In the genomic region with DNA sequence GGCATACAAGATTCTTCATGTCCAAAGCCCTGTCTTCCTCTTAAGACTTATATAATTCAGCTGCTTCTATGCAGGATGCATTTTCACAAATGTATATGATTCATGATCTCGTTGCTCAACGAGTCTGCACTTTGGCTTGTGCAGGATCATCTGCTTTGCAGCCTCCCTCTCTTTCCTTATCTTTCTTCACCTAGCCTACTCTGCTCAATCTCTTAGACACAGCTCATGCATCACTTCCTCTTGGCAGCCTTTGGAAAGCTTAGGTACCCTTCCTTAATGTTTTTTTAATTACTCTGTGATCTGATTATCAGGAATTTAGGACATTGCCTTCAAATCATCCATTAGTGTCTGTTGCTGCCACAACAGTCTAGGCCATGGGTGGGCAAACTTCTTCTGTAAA, we compare ENCODE assay signal across 30 cellular contexts.
"Had no signal": no experiment of that assay in that cellular context is flagged by ENCODE, and none has a peak within 500 bp of the region (broad histone marks: within the 10 kb centered on the region; RNA-seq: fewer than 3 reads in every experiment).

No MANE protein-coding gene starts in this region.

- H3K4me3 ChIP-seq: ascending aorta, cardiac muscle cell, coronary artery, SJSA1 had no signal

- H3K4me1 ChIP-seq: ascending aorta, SJSA1 had no signal

- H3K27me3 ChIP-seq: ascending aorta, cardiac muscle cell, SJSA1 had no signal

- H3K9me3 ChIP-seq: ascending aorta had no signal

- H3K27ac ChIP-seq: ascending aorta, cardiac muscle cell, coronary artery, SJSA1, WERI-Rb-1 had no signal

- H3K36me3 ChIP-seq: ascending aorta, cardiac muscle cell, SJSA1, WERI-Rb-1 had no signal

- ATAC-seq: activated CD8-positive, alpha-beta T cell treated with anti-CD3 and anti-CD28 coated beads for 36 hours; activated T-cell treated with anti-CD3 and anti-CD28 coated beads, Interleukin-2, amount 50 U/mL, for 72 hours; activated T-helper 17 cell treated with anti-CD3 and anti-CD28 coated beads, Interleukin-2, amount 50 U/mL, for 72 hours; Panc1 had no signal

- DNase-seq: activated CD4-positive, alpha-beta T cell treated with anti-CD3 and anti-CD28 coated beads for 1 hour; activated CD4-positive, alpha-beta T cell treated with anti-CD3 and anti-CD28 coated beads for 48 hours; activated CD4-positive, CD25-positive, alpha-beta regulatory T cell; activated CD8-positive, alpha-beta T cell treated with anti-CD3 and anti-CD28 coated beads for 36 hours; activated effector memory CD4-positive, alpha-beta T cell treated with anti-CD3 and anti-CD28 coated beads, Interleukin-2, amount 50 U/mL, for 16 hours; activated naive CD4-positive, alpha-beta T cell; activated naive CD4-positive, alpha-beta T cell treated with anti-CD3 and anti-CD28 coated beads, Interleukin-2, amount 50 U/mL, for 16 hours; activated naive CD8-positive, alpha-beta T cell treated with anti-CD3 and anti-CD28 coated beads for 36 hours; activated T-cell treated with anti-CD3 and anti-CD28 coated beads, Interleukin-2, amount 50 U/mL, for 1 hour; activated T-cell treated with anti-CD3 and anti-CD28 coated beads, Interleukin-2, amount 50 U/mL, for 72 hours; amniotic stem cell; Karpas-422; KBM-7; NCI-H1048; NCI-H1105 treated with DMSO at 0.1 percent for 48 hours; NCI-H1436; NCI-H1694; NCI-H1930; NCI-H2081 treated with DMSO at 0.1 percent for 48 hours; NCI-H2171; NCI-H510A; NCI-H774; SHP77; WERI-Rb-1 had no signal
